Comparison of ENCODE assay signal across 1 cellular context in the genomic region with DNA sequence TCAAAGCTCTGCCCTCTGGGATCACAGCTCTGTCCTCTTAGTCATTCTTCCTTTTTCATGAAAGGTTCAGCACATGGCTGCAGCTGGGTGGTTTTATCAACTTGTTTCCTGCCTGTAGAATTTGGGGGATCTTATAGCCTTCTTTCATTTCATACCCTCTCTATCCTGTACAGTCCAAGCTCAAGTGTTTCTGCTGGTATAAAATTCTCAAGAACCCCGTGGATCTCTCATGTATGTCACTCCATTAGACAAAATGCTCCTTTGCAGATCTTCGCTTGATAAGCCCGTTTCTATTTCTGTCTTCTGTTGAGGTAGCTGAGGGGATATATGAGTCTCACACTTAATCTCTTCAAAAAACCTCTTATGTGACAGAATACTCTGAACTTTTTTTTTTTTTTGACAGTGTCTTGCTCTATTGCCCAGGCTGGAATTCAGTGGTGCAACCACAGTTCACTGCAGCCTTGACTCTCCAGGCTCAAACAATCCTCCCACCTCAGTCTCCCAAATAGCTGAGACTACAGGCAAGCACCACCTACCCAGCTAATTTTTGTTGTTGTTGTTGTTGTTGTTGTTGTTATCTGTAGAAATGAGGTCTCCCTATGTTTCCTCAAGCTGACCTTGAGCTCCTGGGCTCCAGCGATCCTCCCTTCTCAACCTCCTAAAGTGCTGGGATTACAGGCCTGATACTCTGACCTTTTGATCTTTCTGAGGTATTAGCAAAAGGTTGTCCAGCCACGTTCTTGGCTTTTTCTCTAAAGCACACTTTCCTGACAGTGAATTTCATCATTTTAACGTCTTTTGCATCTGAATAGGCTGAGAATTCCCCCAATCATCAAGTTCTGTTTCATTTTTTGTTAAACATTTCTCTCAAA.
TF ChIP-seq lines count a peak whose summit lies in the region.

No MANE protein-coding gene starts in this region.

TF ChIP-seq in GM23338, 12 proteins besides CTCF, POLR2A, EP300 and RAD21:
- TF ChIP-seq STAT1 (IDR thresholded peaks at IDR 0.05; ENCODE audit: unreplicated experiment) (no peak), NANOG (IDR thresholded peaks at IDR 0.05; ENCODE audit: borderline replicate concordance) (no peak), ZNF331 (CRISPR knock-in tag; IDR thresholded peaks at IDR 0.05; ENCODE audit: low read depth) (no peak), JUNB (IDR thresholded peaks at IDR 0.05; ENCODE audit: unreplicated experiment) (no peak), CREB1 (CRISPR knock-in tag; IDR thresholded peaks at IDR 0.05; ENCODE audit: low read depth) (no peak), EZH2phosphoT487 (IDR thresholded peaks at IDR 0.05; ENCODE audit: unreplicated experiment) (no peak), POLR2AphosphoS5 (IDR thresholded peaks at IDR 0.05; ENCODE audit: low read depth) (no peak), ZNF114 (CRISPR knock-in tag; IDR thresholded peaks at IDR 0.05) (no peak), EZH2 (IDR thresholded peaks at IDR 0.05; ENCODE audit: low read depth, unreplicated experiment) (no peak)
- TF ChIP-seq, protein P1, sequence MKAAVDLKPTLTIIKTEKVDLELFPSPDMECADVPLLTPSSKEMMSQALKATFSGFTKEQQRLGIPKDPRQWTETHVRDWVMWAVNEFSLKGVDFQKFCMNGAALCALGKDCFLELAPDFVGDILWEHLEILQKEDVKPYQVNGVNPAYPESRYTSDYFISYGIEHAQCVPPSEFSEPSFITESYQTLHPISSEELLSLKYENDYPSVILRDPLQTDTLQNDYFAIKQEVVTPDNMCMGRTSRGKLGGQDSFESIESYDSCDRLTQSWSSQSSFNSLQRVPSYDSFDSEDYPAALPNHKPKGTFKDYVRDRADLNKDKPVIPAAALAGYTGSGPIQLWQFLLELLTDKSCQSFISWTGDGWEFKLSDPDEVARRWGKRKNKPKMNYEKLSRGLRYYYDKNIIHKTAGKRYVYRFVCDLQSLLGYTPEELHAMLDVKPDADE (IDR thresholded peaks at IDR 0.05) = no peak
- TF ChIP-seq, protein P2, sequence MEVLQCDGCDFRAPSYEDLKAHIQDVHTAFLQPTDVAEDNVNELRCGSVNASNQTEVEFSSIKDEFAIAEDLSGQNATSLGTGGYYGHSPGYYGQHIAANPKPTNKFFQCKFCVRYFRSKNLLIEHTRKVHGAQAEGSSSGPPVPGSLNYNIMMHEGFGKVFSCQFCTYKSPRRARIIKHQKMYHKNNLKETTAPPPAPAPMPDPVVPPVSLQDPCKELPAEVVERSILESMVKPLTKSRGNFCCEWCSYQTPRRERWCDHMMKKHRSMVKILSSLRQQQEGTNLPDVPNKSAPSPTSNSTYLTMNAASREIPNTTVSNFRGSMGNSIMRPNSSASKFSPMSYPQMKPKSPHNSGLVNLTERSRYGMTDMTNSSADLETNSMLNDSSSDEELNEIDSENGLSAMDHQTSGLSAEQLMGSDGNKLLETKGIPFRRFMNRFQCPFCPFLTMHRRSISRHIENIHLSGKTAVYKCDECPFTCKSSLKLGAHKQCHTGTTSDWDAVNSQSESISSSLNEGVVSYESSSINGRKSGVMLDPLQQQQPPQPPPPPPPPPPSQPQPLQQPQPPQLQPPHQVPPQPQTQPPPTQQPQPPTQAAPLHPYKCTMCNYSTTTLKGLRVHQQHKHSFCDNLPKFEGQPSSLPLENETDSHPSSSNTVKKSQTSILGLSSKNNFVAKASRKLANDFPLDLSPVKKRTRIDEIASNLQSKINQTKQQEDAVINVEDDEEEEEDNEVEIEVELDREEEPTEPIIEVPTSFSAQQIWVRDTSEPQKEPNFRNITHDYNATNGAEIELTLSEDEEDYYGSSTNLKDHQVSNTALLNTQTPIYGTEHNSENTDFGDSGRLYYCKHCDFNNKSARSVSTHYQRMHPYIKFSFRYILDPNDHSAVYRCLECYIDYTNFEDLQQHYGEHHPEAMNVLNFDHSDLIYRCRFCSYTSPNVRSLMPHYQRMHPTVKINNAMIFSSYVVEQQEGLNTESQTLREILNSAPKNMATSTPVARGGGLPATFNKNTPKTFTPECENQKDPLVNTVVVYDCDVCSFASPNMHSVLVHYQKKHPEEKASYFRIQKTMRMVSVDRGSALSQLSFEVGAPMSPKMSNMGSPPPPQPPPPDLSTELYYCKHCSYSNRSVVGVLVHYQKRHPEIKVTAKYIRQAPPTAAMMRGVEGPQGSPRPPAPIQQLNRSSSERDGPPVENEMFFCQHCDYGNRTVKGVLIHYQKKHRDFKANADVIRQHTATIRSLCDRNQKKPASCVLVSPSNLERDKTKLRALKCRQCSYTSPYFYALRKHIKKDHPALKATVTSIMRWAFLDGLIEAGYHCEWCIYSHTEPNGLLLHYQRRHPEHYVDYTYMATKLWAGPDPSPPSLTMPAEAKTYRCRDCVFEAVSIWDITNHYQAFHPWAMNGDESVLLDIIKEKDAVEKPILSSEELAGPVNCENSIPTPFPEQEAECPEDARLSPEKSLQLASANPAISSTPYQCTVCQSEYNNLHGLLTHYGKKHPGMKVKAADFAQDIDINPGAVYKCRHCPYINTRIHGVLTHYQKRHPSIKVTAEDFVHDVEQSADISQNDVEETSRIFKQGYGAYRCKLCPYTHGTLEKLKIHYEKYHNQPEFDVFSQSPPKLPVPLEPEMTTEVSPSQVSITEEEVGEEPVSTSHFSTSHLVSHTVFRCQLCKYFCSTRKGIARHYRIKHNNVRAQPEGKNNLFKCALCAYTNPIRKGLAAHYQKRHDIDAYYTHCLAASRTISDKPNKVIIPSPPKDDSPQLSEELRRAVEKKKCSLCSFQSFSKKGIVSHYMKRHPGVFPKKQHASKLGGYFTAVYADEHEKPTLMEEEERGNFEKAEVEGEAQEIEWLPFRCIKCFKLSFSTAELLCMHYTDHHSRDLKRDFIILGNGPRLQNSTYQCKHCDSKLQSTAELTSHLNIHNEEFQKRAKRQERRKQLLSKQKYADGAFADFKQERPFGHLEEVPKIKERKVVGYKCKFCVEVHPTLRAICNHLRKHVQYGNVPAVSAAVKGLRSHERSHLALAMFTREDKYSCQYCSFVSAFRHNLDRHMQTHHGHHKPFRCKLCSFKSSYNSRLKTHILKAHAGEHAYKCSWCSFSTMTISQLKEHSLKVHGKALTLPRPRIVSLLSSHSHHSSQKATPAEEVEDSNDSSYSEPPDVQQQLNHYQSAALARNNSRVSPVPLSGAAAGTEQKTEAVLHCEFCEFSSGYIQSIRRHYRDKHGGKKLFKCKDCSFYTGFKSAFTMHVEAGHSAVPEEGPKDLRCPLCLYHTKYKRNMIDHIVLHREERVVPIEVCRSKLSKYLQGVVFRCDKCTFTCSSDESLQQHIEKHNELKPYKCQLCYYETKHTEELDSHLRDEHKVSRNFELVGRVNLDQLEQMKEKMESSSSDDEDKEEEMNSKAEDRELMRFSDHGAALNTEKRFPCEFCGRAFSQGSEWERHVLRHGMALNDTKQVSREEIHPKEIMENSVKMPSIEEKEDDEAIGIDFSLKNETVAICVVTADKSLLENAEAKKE (CRISPR knock-in tag; IDR thresholded peaks at IDR 0.05) = no peak
- TF ChIP-seq, protein P3, sequence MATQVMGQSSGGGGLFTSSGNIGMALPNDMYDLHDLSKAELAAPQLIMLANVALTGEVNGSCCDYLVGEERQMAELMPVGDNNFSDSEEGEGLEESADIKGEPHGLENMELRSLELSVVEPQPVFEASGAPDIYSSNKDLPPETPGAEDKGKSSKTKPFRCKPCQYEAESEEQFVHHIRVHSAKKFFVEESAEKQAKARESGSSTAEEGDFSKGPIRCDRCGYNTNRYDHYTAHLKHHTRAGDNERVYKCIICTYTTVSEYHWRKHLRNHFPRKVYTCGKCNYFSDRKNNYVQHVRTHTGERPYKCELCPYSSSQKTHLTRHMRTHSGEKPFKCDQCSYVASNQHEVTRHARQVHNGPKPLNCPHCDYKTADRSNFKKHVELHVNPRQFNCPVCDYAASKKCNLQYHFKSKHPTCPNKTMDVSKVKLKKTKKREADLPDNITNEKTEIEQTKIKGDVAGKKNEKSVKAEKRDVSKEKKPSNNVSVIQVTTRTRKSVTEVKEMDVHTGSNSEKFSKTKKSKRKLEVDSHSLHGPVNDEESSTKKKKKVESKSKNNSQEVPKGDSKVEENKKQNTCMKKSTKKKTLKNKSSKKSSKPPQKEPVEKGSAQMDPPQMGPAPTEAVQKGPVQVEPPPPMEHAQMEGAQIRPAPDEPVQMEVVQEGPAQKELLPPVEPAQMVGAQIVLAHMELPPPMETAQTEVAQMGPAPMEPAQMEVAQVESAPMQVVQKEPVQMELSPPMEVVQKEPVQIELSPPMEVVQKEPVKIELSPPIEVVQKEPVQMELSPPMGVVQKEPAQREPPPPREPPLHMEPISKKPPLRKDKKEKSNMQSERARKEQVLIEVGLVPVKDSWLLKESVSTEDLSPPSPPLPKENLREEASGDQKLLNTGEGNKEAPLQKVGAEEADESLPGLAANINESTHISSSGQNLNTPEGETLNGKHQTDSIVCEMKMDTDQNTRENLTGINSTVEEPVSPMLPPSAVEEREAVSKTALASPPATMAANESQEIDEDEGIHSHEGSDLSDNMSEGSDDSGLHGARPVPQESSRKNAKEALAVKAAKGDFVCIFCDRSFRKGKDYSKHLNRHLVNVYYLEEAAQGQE (IDR thresholded peaks at IDR 0.05; ENCODE audit: unreplicated experiment) = no peak
TF ChIP-seq in GM23338: peak in this region for 0.
